ENCODE assay signal across 21 cellular contexts in the genomic region with DNA sequence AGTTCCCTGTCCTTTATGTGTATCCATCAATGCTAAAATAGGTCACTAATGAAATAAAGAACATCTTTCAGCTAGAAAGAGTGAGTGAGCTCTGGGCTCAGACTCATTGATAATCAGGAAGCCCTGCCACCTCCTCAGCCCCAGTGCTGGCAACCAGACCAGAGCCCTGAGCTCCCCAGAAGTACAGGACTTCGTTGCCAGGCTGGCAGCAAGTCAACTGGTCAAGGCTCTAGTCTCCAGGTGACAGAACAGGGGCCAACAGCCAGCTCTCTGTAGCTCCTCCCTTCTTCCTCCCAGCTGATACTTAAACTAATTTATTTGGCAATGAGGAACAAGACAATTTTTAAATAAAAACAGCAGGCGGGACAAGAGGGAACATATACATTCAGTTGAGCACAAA.
A peak's percentile ranks its signal among the peaks of the same experiment; 100 is the strongest.
DNase-seq lines count a peak whose midpoint lies in the region; FAIRE-seq lines count a peak whose summit lies in the region.
"Had no signal": no experiment of that assay in that cellular context is flagged by ENCODE, and none has a peak within 500 bp of the region (broad histone marks: within the 10 kb centered on the region; RNA-seq: fewer than 3 reads in every experiment).

No MANE protein-coding gene starts in this region.

- no peaks in the 10 kb centered on the region for H3K9me3 ChIP-seq in Karpas-422 (ENCODE audit: low read length)
- H3K9me3 ChIP-seq: A549, HAP-1 had no signal

- intact Hi-C loops in head of caudate nucleus (cut with DNase I): no loop called here
- intact Hi-C loops in posterior cingulate gyrus (cut with DNase I): no loop called here

- H3K9me2 ChIP-seq in Karpas-422 (replicated peaks; ENCODE audit: insufficient read depth, low read length): no peaks in the 10 kb centered on the region

- H3K4me3 ChIP-seq in Karpas-422 (ENCODE audit: low read length): no peak overlapping the region
- H3K4me3 ChIP-seq: A549, HAP-1 had no signal

- H3K4me2 ChIP-seq in Karpas-422 (ENCODE audit: low read depth, low read length, poor library complexity, severe bottlenecking): no peak overlapping the region
- H3K4me2 ChIP-seq: A549 had no signal

- peaks cover 13% of the 10 kb centered on the region for H3K4me1 ChIP-seq in Karpas-422 (ENCODE audit: low read length)
- H3K4me1 ChIP-seq: A549, HAP-1 had no signal

- DNase-seq in G401 (ENCODE audit: low spot score): peak; percentile 10
- peak in 34 of 56 donors; percentile 13 to 74 (median 29) for DNase-seq in amygdala (lab: John Stamatoyannopoulos, UW)
- peak in 29 of 42 donors; percentile 7 to 78 (median 47) for DNase-seq in head of caudate nucleus
- DNase-seq in posterior cingulate gyrus: peak in 6 of 10 donors; percentile 44 to 84 (median 67)
- no peak for DNase-seq in RCC 7860 (ENCODE audit: low spot score)
- no peak for DNase-seq in stimulated activated CD4-positive, alpha-beta T cell treated with anti-CD3 and anti-CD28 coated beads, Interleukin-15, amount 100 ng/mL, for 24 hours
- DNase-seq in Karpas-422: no peak
- DNase-seq: CD8-positive, alpha-beta T cell; COR-L47; DMS153; DMS79 treated with DMSO at 0.1 percent for 48 hours; EL; GDM1 had no signal

- no peaks in the 10 kb centered on the region for H3K79me2 ChIP-seq in Karpas-422 (ENCODE audit: low read length)

- in situ Hi-C loops in G401 (cut with HindIII; ENCODE audit: low sequenced_read_pairs): no loop called here

- no peak overlapping the region for H3K9ac ChIP-seq in Karpas-422 (ENCODE audit: low read length)

- H2AFZ ChIP-seq in Karpas-422 (ENCODE audit: low read length): no peak overlapping the region

- H4K20me1 ChIP-seq in Karpas-422 (ENCODE audit: insufficient read depth, low read depth, low read length): no peaks in the 10 kb centered on the region

- no peaks in the 10 kb centered on the region for H3K27me3 ChIP-seq in Karpas-422 (ENCODE audit: low read length)

- H3K36me3 ChIP-seq in Karpas-422 (ENCODE audit: insufficient read depth, low read length): no peaks in the 10 kb centered on the region
- H3K36me3 ChIP-seq: HAP-1 had no signal

- H3K27ac ChIP-seq in Karpas-422 (ENCODE audit: low read length): no peak overlapping the region
- H3K27ac ChIP-seq: A549 had no signal

- no peak for FAIRE-seq in RCC 7860 (lab: Jason Lieb, UNC)
- FAIRE-seq: A549, D721Med, GM12892, GM19239, H1, HepG2, HTR-8/SVneo had no signal

Comparison
In these comparisons a context has a peak if more than half of its experiments do, and no peak if none do; other contexts are left out.
1. DNase-seq: peak in G401 (single experiment), amygdala (34 of 56), head of caudate nucleus (29 of 42) and posterior cingulate gyrus (6 of 10); none in RCC 7860 (single experiment), stimulated activated CD4-positive, alpha-beta T cell treated with anti-CD3 and anti-CD28 coated beads, Interleukin-15, amount 100 ng/mL, for 24 hours (single experiment) and Karpas-422 (single experiment).